ENCODE assay signal across 11 cellular contexts in the genomic region with DNA sequence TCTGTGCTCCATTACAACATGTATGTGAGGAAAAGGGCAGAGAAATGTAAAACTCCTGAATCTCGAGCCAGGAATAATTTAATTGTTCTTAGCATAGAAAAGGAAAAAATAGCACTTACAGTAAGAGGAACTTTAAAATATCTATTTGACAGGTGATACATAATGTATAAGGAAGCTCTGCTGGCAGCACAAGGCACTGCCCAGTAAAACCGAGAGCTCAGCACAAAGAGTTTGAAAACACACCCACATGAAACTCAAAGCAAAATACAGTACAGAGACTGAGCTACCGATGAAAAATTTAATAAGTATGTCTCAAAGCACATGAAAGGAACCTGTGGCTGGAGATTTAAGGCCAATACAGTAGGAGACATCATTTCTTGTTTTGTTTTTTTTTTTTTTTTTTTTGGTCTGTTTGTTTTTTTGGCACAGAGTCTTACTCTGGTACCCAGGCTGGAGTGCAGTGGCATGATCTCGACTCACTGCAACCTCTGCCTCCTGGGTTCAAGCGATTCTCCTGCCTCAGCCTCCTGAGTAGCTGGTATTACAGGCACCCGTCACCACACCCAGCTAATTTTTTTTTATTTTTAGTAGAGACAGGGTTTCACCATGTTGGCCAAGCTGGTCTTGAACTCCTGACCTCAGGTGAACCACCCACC. TPM values are rescaled to one million over a fixed set of nuclear protein-coding genes. Genes with fewer than 3 reads are reported as not detected.
DNase-seq lines count a peak whose midpoint lies in the region; ATAC-seq and TF ChIP-seq lines count a peak whose summit lies in the region.
"Had no signal": no experiment of that assay in that cellular context is flagged by ENCODE, and none has a peak within 500 bp of the region (broad histone marks: within the 10 kb centered on the region; RNA-seq: fewer than 3 reads in every experiment).

No MANE protein-coding gene starts in this region.

- no peak for TF ChIP-seq CTCF in gastrocnemius medialis (IDR thresholded peaks at IDR 0.05 in 4 of 5, conservative IDR thresholded peaks at IDR 0.05 in 1 of 5)

- H3K27ac Mint-ChIP-seq in activated CD4-positive, alpha-beta T cell treated with anti-CD3 and anti-CD28 coated beads, Interleukin-2, amount 10 ng/mL, durations not matched to agents 24 days and 14 days: peak overlapping the region; percentile 30
- peak overlapping the region; percentile 26 for H3K27ac Mint-ChIP-seq in T-helper 1 cell treated with Interleukin-12 subunit alpha and Interleukin-12 subunit beta and Interleukin-4 antibody, amounts not matched to agents 30 μg/mL and 1 μg/mL, for 36 hours

- no peak for DNase-seq in activated CD4-positive, alpha-beta T cell treated with anti-CD3 and anti-CD28 coated beads, Interleukin-2, amount 10 ng/mL, durations not matched to agents 24 days and 14 days
- no peak for DNase-seq in activated CD4-positive, alpha-beta T cell treated with anti-CD3 and anti-CD28 coated beads, Interleukin-2, amount 50 U/mL, for 4 hours
- DNase-seq in gastrocnemius medialis: no peak
- DNase-seq in OCI-M2 (lab: John Stamatoyannopoulos, UW; ENCODE audit: unreplicated experiment): no peak
- no peak for DNase-seq in NCI-H526 treated with DMSO at 0.1 percent for 48 hours (lab: John Stamatoyannopoulos, UW)
- DNase-seq in GOT3 (lab: John Stamatoyannopoulos, UW): no peak
- DNase-seq: erythroblast, NCI-H1436 had no signal

- H3K4me3 Mint-ChIP-seq in activated CD4-positive, alpha-beta T cell treated with anti-CD3 and anti-CD28 coated beads, Interleukin-2, amount 10 ng/mL, durations not matched to agents 24 days and 14 days: peak overlapping the region; percentile 6
- H3K4me3 Mint-ChIP-seq in T-helper 1 cell treated with Interleukin-12 subunit alpha and Interleukin-12 subunit beta and Interleukin-4 antibody, amounts not matched to agents 30 μg/mL and 1 μg/mL, for 36 hours: no peak overlapping the region

- H3K27me3 ChIP-seq in gastrocnemius medialis: no peaks in the 10 kb centered on the region

- no peaks in the 10 kb centered on the region for H3K36me3 ChIP-seq in gastrocnemius medialis
- H3K36me3 ChIP-seq: thoracic aorta had no signal

- peak overlapping the region; percentile 88 to 96 (median 93) for H3K27ac ChIP-seq in gastrocnemius medialis
- H3K27ac ChIP-seq: thoracic aorta had no signal

- ATAC-seq in GM21786 (IDR thresholded peaks at IDR 0.05; ENCODE audit: unreplicated experiment) (peak; percentile 43), gastrocnemius medialis (no peak)

- H3K27me3 Mint-ChIP-seq in activated CD4-positive, alpha-beta T cell treated with anti-CD3 and anti-CD28 coated beads, Interleukin-2, amount 10 ng/mL, durations not matched to agents 24 days and 14 days: no peaks in the 10 kb centered on the region
- H3K27me3 Mint-ChIP-seq in T-helper 1 cell treated with Interleukin-12 subunit alpha and Interleukin-12 subunit beta and Interleukin-4 antibody, amounts not matched to agents 30 μg/mL and 1 μg/mL, for 36 hours (ENCODE audit: low read depth): no peaks in the 10 kb centered on the region

- in situ Hi-C loops in gastrocnemius medialis (cut with MboI; ENCODE audit: low sequenced_read_pairs in 4 of 4): no loop called here

- no peaks in the 10 kb centered on the region for H3K9me3 Mint-ChIP-seq in activated CD4-positive, alpha-beta T cell treated with anti-CD3 and anti-CD28 coated beads, Interleukin-2, amount 10 ng/mL, durations not matched to agents 24 days and 14 days
- no peaks in the 10 kb centered on the region for H3K9me3 Mint-ChIP-seq in T-helper 1 cell treated with Interleukin-12 subunit alpha and Interleukin-12 subunit beta and Interleukin-4 antibody, amounts not matched to agents 30 μg/mL and 1 μg/mL, for 36 hours

- H3K4me3 ChIP-seq in gastrocnemius medialis: no peak overlapping the region
- H3K4me3 ChIP-seq: thoracic aorta had no signal

- H3K9me3 ChIP-seq in gastrocnemius medialis: no peaks in the 10 kb centered on the region
- H3K9me3 ChIP-seq: thoracic aorta had no signal

- H3K36me3 Mint-ChIP-seq in activated CD4-positive, alpha-beta T cell treated with anti-CD3 and anti-CD28 coated beads, Interleukin-2, amount 10 ng/mL, durations not matched to agents 24 days and 14 days (ENCODE audit: low read depth): peaks cover 13% of the 10 kb centered on the region
- H3K36me3 Mint-ChIP-seq in T-helper 1 cell treated with Interleukin-12 subunit alpha and Interleukin-12 subunit beta and Interleukin-4 antibody, amounts not matched to agents 30 μg/mL and 1 μg/mL, for 36 hours (ENCODE audit: low read depth): peaks cover 24% of the 10 kb centered on the region

- intact Hi-C loops in activated CD4-positive, alpha-beta T cell treated with anti-CD3 and anti-CD28 coated beads, Interleukin-2, amount 10 ng/mL, durations not matched to agents 24 days and 14 days (cut with micrococcal nuclease): loop anchor here (5.0 kb wide), 1 partner anchor 124 kb away; a partner anchor contains a TSS
- intact Hi-C loops in gastrocnemius medialis (cut with DNase I; ENCODE audit: low total_unique reads): no loop called here

- TF ChIP-seq POLR2A in gastrocnemius medialis (IDR thresholded peaks at IDR 0.05): no peak

- peaks cover 54 to 84% of the 10 kb centered on the region in 2 donors for H3K4me1 ChIP-seq in gastrocnemius medialis

- H3K4me1 Mint-ChIP-seq in activated CD4-positive, alpha-beta T cell treated with anti-CD3 and anti-CD28 coated beads, Interleukin-2, amount 10 ng/mL, durations not matched to agents 24 days and 14 days: peaks cover 35% of the 10 kb centered on the region
- peaks cover 31% of the 10 kb centered on the region for H3K4me1 Mint-ChIP-seq in T-helper 1 cell treated with Interleukin-12 subunit alpha and Interleukin-12 subunit beta and Interleukin-4 antibody, amounts not matched to agents 30 μg/mL and 1 μg/mL, for 36 hours (ENCODE audit: low read depth)

RNA-seq across cellular contexts. Expression of a gene that starts 19.2 kb away (rescaled TPM):
- total RNA-seq in activated CD4-positive, alpha-beta T cell treated with anti-CD3 and anti-CD28 coated beads, Interleukin-2, amount 10 ng/mL, durations not matched to agents 24 days and 14 days: 60.8 and 66.1 TPM in 2 replicates
- 100 to 1,000 TPM; 371 to 626 (median 552) TPM for total RNA-seq in gastrocnemius medialis
